In genomic region chr20:57508831-57509230, GRCh38 we compare ENCODE assay signal across 16 cellular contexts. TPM values are rescaled to one million over a fixed set of nuclear protein-coding genes. Genes with fewer than 3 reads are reported as not detected.
"Had no signal": no experiment of that assay in that cellular context is flagged by ENCODE, and none has a peak within 500 bp of the region (broad histone marks: within the 10 kb centered on the region; RNA-seq: fewer than 3 reads in every experiment).

No MANE protein-coding gene starts in this region.

- H3K27ac ChIP-seq: RWPE1 had no signal

- DNase-seq: MV-4-11, NCI-H1048, NCI-H1105, NCI-H1417 treated with DMSO at 0.1 percent for 48 hours, NCI-H1694 treated with DMSO at 0.1 percent for 48 hours, NCI-H1930, NCI-H2107, NCI-H2227 treated with DMSO at 0.1 percent for 48 hours, PC-3, SHP77, SK-N-SH had no signal

- H3K9ac ChIP-seq: SK-N-SH had no signal

- H3K9me3 ChIP-seq: SK-N-SH had no signal

- H3K4me2 ChIP-seq: SK-N-SH had no signal

RNA-seq across cellular contexts. Expression of gene CTCFL, which starts 16.1 kb away (rescaled TPM):
- total RNA-seq: HT1080, LHCN-M2, MCF 10A, NCI-H460, PC-3 had no signal
- polyA plus RNA-seq: SK-N-SH had no signal

RNA-seq across cellular contexts. Expression of gene PCK1, which starts 52.1 kb away (rescaled TPM):
- total RNA-seq: HT1080, LHCN-M2, MCF 10A, PC-3 had no signal
- polyA plus RNA-seq: SK-N-SH had no signal
